Comparison of ENCODE assay signal across 16 cellular contexts in the genomic region with DNA sequence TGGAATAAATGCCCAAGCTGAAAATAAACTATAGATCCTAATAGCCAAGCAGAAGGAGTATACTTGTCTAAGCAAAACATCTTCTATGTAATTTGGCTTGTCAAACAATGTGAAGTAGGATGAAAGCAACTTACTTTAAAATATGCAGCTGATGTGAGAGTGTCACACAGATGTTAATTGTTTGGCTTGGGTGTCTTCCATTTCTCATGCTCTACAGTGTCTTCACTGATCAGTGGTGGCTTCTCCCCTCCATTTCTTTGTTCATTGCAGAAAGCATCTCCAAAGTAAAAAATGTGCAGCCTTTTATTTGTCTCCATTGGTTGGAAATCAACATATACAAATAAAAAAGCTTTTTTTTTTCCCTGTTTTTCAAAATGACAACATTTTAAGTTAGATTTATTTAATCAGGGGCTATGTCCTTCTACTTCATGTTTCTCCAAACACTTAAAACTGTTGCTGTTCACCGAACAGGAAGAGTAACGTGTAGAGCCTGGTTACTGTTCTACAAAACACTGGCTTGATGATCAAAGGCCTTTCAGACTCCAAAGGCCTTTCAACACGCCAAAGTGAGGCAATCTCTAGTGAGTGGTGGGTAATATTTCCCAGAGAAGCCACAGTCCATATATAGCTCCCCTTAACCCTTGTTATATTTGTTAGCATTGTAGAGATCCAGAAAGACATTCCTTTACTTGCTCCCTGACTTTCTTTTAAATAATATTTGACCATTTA. TPM values are rescaled to one million over a fixed set of nuclear protein-coding genes. Genes with fewer than 3 reads are reported as not detected.
A peak's percentile ranks its signal among the peaks of the same experiment; 100 is the strongest.
DNase-seq lines count a peak whose midpoint lies in the region; ATAC-seq and TF ChIP-seq lines count a peak whose summit lies in the region.
"Not testable (repeated sequence)": the region's sequence is repeated elsewhere in the genome, so short reads cannot be mapped to it uniquely, and the experiment has no call there.
"Had no signal": no experiment of that assay in that cellular context is flagged by ENCODE, and none has a peak within 500 bp of the region (broad histone marks: within the 10 kb centered on the region; RNA-seq: fewer than 3 reads in every experiment).

No MANE protein-coding gene starts in this region.

- not testable (repeated sequence) for H3K27me3 ChIP-seq in BLaER1

- H3K27me3 Mint-ChIP-seq in activated CD4-positive, alpha-beta T cell treated with anti-CD3 and anti-CD28 coated beads for 36 hours; activated naive CD8-positive, alpha-beta T cell treated with anti-CD3 and anti-CD28 coated beads, Interleukin-2, amount 10 ng/mL, durations not matched to agents 7 days and 5 days: not testable (repeated sequence)

- DNase-seq in NB4 (ENCODE audit: low read depth) (peak; percentile 1), renal cortical epithelial cell (ENCODE audit: low read depth) (peak; percentile 66)
- DNase-seq in activated CD4-positive, alpha-beta T cell treated with anti-CD3 and anti-CD28 coated beads for 36 hours; activated naive CD8-positive, alpha-beta T cell treated with anti-CD3 and anti-CD28 coated beads, Interleukin-2, amount 10 ng/mL, durations not matched to agents 7 days and 5 days; left ventricle myocardium superior: not testable (repeated sequence)

- H3K4me2 ChIP-seq in BLaER1, result peak overlapping the region; percentile 82

- ATAC-seq in GM18868 (IDR thresholded peaks at IDR 0.05; ENCODE audit: unreplicated experiment), result peak; percentile 22
- ATAC-seq in HG03064 (IDR thresholded peaks at IDR 0.05; ENCODE audit: low read depth, unreplicated experiment), result peak; percentile 26
- not testable (repeated sequence) for ATAC-seq in activated CD4-positive, alpha-beta T cell treated with anti-CD3 and anti-CD28 coated beads for 36 hours
- ATAC-seq in activated naive CD8-positive, alpha-beta T cell treated with anti-CD3 and anti-CD28 coated beads, Interleukin-2, amount 10 ng/mL, durations not matched to agents 7 days and 5 days (ENCODE audit: low read depth), result peak; percentile 69
- peak; percentile 94 for ATAC-seq in left ventricle myocardium superior

- intact Hi-C loops in activated CD4-positive, alpha-beta T cell treated with anti-CD3 and anti-CD28 coated beads for 36 hours (cut with DNase I, micrococcal nuclease), result loop anchor here in 1 of 2 experiments (1.0 to 10.0 kb wide), 2 partner anchors 83 to 156 kb away; a partner anchor contains a TSS
- intact Hi-C loops in left ventricle myocardium superior (cut with micrococcal nuclease), result not testable (repeated sequence)

- POLR2A ChIA-PET in activated CD4-positive, alpha-beta T cell treated with anti-CD3 and anti-CD28 coated beads for 36 hours (lab: Charles Lee), result not testable (repeated sequence)
- POLR2A ChIA-PET in activated naive CD8-positive, alpha-beta T cell treated with anti-CD3 and anti-CD28 coated beads, Interleukin-2, amount 10 ng/mL, durations not matched to agents 7 days and 5 days (lab: Charles Lee), result interaction anchor here (0.7 to 2.7 kb wide), 2 partner anchors 83 to 695 kb away, joined by 3 to 10 read pairs; a partner anchor contains a TSS

- peak overlapping the region; percentile 43 for H3K27ac Mint-ChIP-seq in activated CD4-positive, alpha-beta T cell treated with anti-CD3 and anti-CD28 coated beads for 36 hours
- peak overlapping the region; percentile 83 for H3K27ac Mint-ChIP-seq in activated naive CD8-positive, alpha-beta T cell treated with anti-CD3 and anti-CD28 coated beads, Interleukin-2, amount 10 ng/mL, durations not matched to agents 7 days and 5 days

- CTCF ChIA-PET in activated CD4-positive, alpha-beta T cell treated with anti-CD3 and anti-CD28 coated beads for 36 hours (lab: Charles Lee), result not testable (repeated sequence)

- H4K20me1 ChIP-seq in BLaER1, result not testable (repeated sequence)

- H3K9ac ChIP-seq in BLaER1, result peak overlapping the region; percentile 45; the same call in 1 of the 2 replicates

- H3K36me3 Mint-ChIP-seq in activated CD4-positive, alpha-beta T cell treated with anti-CD3 and anti-CD28 coated beads for 36 hours (ENCODE audit: low read depth); activated naive CD8-positive, alpha-beta T cell treated with anti-CD3 and anti-CD28 coated beads, Interleukin-2, amount 10 ng/mL, durations not matched to agents 7 days and 5 days: not testable (repeated sequence)

- peaks cover 65% of the 10 kb centered on the region for H3K4me1 ChIP-seq in BLaER1

- H3K4me3 Mint-ChIP-seq in activated CD4-positive, alpha-beta T cell treated with anti-CD3 and anti-CD28 coated beads for 36 hours, result not testable (repeated sequence)
- peak overlapping the region; percentile 65 for H3K4me3 Mint-ChIP-seq in activated naive CD8-positive, alpha-beta T cell treated with anti-CD3 and anti-CD28 coated beads, Interleukin-2, amount 10 ng/mL, durations not matched to agents 7 days and 5 days

- H3K4me1 Mint-ChIP-seq in activated CD4-positive, alpha-beta T cell treated with anti-CD3 and anti-CD28 coated beads for 36 hours, result peaks cover 47% of the 10 kb centered on the region
- H3K4me1 Mint-ChIP-seq in activated naive CD8-positive, alpha-beta T cell treated with anti-CD3 and anti-CD28 coated beads, Interleukin-2, amount 10 ng/mL, durations not matched to agents 7 days and 5 days, result peaks cover 39% of the 10 kb centered on the region

- TF ChIP-seq POLR2A in NB4 (IDR thresholded peaks at IDR 0.05; ENCODE audit: extremely low read depth, insufficient read length), result not testable (repeated sequence)

- H3K9me3 ChIP-seq in BLaER1, result not testable (repeated sequence)

- H3K27ac ChIP-seq in BLaER1, result peak overlapping the region; percentile 58; the same call in 1 of the 2 replicates

- TF ChIP-seq CTCF in NB4 (IDR thresholded peaks at IDR 0.05; ENCODE audit: low read depth, low read length), result not testable (repeated sequence)

- H3K9me3 Mint-ChIP-seq in activated CD4-positive, alpha-beta T cell treated with anti-CD3 and anti-CD28 coated beads for 36 hours (ENCODE audit: low read depth); activated naive CD8-positive, alpha-beta T cell treated with anti-CD3 and anti-CD28 coated beads, Interleukin-2, amount 10 ng/mL, durations not matched to agents 7 days and 5 days: not testable (repeated sequence)

- peak overlapping the region; percentile 43 for H3K4me3 ChIP-seq in BLaER1
- H3K4me3 ChIP-seq in NB4 (ENCODE audit: low read depth, low read length), result not testable (repeated sequence)

- not testable (repeated sequence) for H3K36me3 ChIP-seq in BLaER1

RNA-seq across cellular contexts. Expression of a gene that starts 49.2 kb away (rescaled TPM):
- not detected for total RNA-seq in activated CD4-positive, alpha-beta T cell treated with anti-CD3 and anti-CD28 coated beads for 36 hours
- under 1 TPM; 0.11 to 0.19 TPM for total RNA-seq in activated naive CD8-positive, alpha-beta T cell treated with anti-CD3 and anti-CD28 coated beads, Interleukin-2, amount 10 ng/mL, durations not matched to agents 7 days and 5 days
- total RNA-seq in left ventricle myocardium superior (not detected), renal cortical epithelial cell (under 0.01 TPM in 1 of 2 replicates, not detected in the other)
- total RNA-seq: activated T-helper 2 cell treated with anti-CD3 and anti-CD28 coated beads, Interferon-gamma antibody, Interleukin-2, Interleukin-4, amounts not matched to agents 10 μg/mL and 5 μg/mL and 100 μg/mL, durations not matched to agents 14 hours and 24 hours and 36 hours; bronchial epithelial cell; H4; HT-29; lower leg skin; mucosa of gallbladder; pulmonary artery endothelial cell; RPMI7951 had no signal
